2 cellular contexts compared by ENCODE assay signal in the genomic region with DNA sequence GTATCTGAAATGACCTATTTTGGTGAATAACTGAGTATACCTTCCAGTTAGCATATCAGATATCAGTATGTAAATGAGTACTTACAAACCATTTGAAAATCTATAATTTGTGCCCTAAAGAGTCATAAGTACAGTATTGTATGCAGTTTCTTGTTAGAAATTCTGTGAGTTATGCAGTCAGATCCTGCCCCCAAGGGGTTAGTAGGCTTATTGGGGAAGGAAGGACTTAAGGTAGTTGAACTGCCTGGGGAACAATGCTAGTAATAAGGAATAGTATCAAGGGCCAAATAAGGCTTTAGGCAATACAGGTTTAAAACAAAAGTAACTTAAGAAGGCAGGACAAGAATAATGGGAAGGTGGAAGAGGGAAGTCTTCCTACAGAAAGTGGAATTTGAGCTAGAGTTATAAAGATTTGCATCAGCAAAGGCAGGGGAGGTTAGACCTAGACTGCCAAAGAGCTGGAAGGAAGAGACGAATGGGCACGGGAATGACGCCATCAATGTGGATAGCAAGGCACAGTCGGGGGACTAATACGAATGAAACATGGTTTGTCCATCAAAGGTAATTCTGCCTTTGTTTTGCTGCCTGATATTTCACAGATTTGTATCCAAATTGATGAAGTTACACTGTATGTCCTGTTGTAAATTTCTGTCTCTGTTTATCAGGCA.
TF ChIP-seq lines count a peak whose summit lies in the region.

No MANE protein-coding gene starts in this region.

TF ChIP-seq in GM23338, 12 proteins besides CTCF, POLR2A, EP300 and RAD21 (continues in another document):
- TF ChIP-seq ZNF331 (CRISPR knock-in tag; IDR thresholded peaks at IDR 0.05; ENCODE audit: low read depth) (no peak), ZNF114 (CRISPR knock-in tag; IDR thresholded peaks at IDR 0.05) (no peak), CREB1 (CRISPR knock-in tag; IDR thresholded peaks at IDR 0.05; ENCODE audit: low read depth) (no peak), STAT1 (IDR thresholded peaks at IDR 0.05; ENCODE audit: unreplicated experiment) (no peak), EZH2phosphoT487 (IDR thresholded peaks at IDR 0.05; ENCODE audit: unreplicated experiment) (no peak), EZH2 (IDR thresholded peaks at IDR 0.05; ENCODE audit: low read depth, unreplicated experiment) (no peak)
- TF ChIP-seq, protein P1, sequence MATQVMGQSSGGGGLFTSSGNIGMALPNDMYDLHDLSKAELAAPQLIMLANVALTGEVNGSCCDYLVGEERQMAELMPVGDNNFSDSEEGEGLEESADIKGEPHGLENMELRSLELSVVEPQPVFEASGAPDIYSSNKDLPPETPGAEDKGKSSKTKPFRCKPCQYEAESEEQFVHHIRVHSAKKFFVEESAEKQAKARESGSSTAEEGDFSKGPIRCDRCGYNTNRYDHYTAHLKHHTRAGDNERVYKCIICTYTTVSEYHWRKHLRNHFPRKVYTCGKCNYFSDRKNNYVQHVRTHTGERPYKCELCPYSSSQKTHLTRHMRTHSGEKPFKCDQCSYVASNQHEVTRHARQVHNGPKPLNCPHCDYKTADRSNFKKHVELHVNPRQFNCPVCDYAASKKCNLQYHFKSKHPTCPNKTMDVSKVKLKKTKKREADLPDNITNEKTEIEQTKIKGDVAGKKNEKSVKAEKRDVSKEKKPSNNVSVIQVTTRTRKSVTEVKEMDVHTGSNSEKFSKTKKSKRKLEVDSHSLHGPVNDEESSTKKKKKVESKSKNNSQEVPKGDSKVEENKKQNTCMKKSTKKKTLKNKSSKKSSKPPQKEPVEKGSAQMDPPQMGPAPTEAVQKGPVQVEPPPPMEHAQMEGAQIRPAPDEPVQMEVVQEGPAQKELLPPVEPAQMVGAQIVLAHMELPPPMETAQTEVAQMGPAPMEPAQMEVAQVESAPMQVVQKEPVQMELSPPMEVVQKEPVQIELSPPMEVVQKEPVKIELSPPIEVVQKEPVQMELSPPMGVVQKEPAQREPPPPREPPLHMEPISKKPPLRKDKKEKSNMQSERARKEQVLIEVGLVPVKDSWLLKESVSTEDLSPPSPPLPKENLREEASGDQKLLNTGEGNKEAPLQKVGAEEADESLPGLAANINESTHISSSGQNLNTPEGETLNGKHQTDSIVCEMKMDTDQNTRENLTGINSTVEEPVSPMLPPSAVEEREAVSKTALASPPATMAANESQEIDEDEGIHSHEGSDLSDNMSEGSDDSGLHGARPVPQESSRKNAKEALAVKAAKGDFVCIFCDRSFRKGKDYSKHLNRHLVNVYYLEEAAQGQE (IDR thresholded peaks at IDR 0.05; ENCODE audit: unreplicated experiment): no peak
- TF ChIP-seq, protein P2, sequence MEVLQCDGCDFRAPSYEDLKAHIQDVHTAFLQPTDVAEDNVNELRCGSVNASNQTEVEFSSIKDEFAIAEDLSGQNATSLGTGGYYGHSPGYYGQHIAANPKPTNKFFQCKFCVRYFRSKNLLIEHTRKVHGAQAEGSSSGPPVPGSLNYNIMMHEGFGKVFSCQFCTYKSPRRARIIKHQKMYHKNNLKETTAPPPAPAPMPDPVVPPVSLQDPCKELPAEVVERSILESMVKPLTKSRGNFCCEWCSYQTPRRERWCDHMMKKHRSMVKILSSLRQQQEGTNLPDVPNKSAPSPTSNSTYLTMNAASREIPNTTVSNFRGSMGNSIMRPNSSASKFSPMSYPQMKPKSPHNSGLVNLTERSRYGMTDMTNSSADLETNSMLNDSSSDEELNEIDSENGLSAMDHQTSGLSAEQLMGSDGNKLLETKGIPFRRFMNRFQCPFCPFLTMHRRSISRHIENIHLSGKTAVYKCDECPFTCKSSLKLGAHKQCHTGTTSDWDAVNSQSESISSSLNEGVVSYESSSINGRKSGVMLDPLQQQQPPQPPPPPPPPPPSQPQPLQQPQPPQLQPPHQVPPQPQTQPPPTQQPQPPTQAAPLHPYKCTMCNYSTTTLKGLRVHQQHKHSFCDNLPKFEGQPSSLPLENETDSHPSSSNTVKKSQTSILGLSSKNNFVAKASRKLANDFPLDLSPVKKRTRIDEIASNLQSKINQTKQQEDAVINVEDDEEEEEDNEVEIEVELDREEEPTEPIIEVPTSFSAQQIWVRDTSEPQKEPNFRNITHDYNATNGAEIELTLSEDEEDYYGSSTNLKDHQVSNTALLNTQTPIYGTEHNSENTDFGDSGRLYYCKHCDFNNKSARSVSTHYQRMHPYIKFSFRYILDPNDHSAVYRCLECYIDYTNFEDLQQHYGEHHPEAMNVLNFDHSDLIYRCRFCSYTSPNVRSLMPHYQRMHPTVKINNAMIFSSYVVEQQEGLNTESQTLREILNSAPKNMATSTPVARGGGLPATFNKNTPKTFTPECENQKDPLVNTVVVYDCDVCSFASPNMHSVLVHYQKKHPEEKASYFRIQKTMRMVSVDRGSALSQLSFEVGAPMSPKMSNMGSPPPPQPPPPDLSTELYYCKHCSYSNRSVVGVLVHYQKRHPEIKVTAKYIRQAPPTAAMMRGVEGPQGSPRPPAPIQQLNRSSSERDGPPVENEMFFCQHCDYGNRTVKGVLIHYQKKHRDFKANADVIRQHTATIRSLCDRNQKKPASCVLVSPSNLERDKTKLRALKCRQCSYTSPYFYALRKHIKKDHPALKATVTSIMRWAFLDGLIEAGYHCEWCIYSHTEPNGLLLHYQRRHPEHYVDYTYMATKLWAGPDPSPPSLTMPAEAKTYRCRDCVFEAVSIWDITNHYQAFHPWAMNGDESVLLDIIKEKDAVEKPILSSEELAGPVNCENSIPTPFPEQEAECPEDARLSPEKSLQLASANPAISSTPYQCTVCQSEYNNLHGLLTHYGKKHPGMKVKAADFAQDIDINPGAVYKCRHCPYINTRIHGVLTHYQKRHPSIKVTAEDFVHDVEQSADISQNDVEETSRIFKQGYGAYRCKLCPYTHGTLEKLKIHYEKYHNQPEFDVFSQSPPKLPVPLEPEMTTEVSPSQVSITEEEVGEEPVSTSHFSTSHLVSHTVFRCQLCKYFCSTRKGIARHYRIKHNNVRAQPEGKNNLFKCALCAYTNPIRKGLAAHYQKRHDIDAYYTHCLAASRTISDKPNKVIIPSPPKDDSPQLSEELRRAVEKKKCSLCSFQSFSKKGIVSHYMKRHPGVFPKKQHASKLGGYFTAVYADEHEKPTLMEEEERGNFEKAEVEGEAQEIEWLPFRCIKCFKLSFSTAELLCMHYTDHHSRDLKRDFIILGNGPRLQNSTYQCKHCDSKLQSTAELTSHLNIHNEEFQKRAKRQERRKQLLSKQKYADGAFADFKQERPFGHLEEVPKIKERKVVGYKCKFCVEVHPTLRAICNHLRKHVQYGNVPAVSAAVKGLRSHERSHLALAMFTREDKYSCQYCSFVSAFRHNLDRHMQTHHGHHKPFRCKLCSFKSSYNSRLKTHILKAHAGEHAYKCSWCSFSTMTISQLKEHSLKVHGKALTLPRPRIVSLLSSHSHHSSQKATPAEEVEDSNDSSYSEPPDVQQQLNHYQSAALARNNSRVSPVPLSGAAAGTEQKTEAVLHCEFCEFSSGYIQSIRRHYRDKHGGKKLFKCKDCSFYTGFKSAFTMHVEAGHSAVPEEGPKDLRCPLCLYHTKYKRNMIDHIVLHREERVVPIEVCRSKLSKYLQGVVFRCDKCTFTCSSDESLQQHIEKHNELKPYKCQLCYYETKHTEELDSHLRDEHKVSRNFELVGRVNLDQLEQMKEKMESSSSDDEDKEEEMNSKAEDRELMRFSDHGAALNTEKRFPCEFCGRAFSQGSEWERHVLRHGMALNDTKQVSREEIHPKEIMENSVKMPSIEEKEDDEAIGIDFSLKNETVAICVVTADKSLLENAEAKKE (CRISPR knock-in tag; IDR thresholded peaks at IDR 0.05): no peak

TF ChIP-seq in H1, 55 proteins besides CTCF, POLR2A, EP300 and RAD21:
- TF ChIP-seq, protein P3, sequence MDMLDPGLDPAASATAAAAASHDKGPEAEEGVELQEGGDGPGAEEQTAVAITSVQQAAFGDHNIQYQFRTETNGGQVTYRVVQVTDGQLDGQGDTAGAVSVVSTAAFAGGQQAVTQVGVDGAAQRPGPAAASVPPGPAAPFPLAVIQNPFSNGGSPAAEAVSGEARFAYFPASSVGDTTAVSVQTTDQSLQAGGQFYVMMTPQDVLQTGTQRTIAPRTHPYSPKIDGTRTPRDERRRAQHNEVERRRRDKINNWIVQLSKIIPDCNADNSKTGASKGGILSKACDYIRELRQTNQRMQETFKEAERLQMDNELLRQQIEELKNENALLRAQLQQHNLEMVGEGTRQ (IDR thresholded peaks at IDR 0.05; ENCODE audit: low read length): no peak
- TF ChIP-seq CHD2 (IDR thresholded peaks at IDR 0.05; ENCODE audit: low read length): no peak
